In genomic region chr22:49099496-49100124, GRCh38 we compare ENCODE assay signal across 1 cellular context.
TF ChIP-seq lines count a peak whose summit lies in the region.

No MANE protein-coding gene starts in this region.

TF ChIP-seq in H1, 55 proteins besides CTCF, POLR2A, EP300 and RAD21:
- TF ChIP-seq ATF2 (IDR thresholded peaks at IDR 0.05; ENCODE audit: low read length): no peak
- TF ChIP-seq ATF3 (IDR thresholded peaks at IDR 0.05; ENCODE audit: insufficient read depth, low read depth, low read length): no peak
- TF ChIP-seq SRF (IDR thresholded peaks at IDR 0.05; ENCODE audit: low read depth, low read length): no peak
- no peak for TF ChIP-seq SIX5 (IDR thresholded peaks at IDR 0.05; ENCODE audit: low read depth, low read length)
- TF ChIP-seq NANOG (IDR thresholded peaks at IDR 0.05; ENCODE audit: insufficient read depth, low read depth, low read length, poor library complexity, severe bottlenecking): no peak
- no peak for TF ChIP-seq JUN (IDR thresholded peaks at IDR 0.05; ENCODE audit: low read depth, low read length)
- TF ChIP-seq USF2 (IDR thresholded peaks at IDR 0.05; ENCODE audit: low read length): no peak
- TF ChIP-seq RXRA (IDR thresholded peaks at IDR 0.05; ENCODE audit: insufficient read depth, low read depth, low read length): no peak
- TF ChIP-seq BACH1 (IDR thresholded peaks at IDR 0.05; ENCODE audit: low read length): no peak
- TF ChIP-seq RBBP5 (IDR thresholded peaks at IDR 0.05; ENCODE audit: borderline replicate concordance, low read depth, low read length): no peak
